Comparison of ENCODE assay signal across 21 cellular contexts in the genomic region with DNA sequence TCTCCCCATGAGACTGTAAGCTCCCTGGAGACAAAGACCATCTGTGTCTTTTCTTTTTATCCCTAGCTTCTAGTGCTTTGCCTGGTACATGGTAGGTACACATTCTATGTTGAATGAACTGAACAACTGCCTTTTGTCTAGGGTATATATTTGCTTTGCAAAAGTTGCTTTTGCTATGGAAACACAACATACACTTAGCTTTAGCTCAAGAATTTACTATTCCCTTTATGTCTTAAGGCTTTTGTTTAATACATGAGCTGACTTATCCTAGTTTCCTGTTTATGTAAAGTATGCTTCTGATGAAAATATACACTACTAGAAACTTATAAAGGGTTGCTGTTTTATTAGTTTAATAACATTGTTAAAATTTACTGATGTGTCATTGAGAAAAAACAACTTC.
DNase-seq lines count a peak whose midpoint lies in the region; ATAC-seq and TF ChIP-seq lines count a peak whose summit lies in the region.
"Had no signal": no experiment of that assay in that cellular context is flagged by ENCODE, and none has a peak within 500 bp of the region (broad histone marks: within the 10 kb centered on the region; RNA-seq: fewer than 3 reads in every experiment).

No MANE protein-coding gene starts in this region.

- no peaks in the 10 kb centered on the region for H3K27me3 Mint-ChIP-seq in brain
- H3K27me3 Mint-ChIP-seq: type B pancreatic cell had no signal

- DNase-seq in DMS53 (lab: John Stamatoyannopoulos, UW): peak; percentile 49
- DNase-seq in DMS53 treated with DMSO at 0.1 percent for 48 hours (lab: John Stamatoyannopoulos, UW; ENCODE audit: unreplicated experiment): no peak
- peak; percentile 76 for DNase-seq in NCI-H524 treated with DMSO at 0.1 percent for 48 hours (lab: John Stamatoyannopoulos, UW)
- DNase-seq in pulmonary artery endothelial cell (ENCODE audit: low read depth, low spot score): peak; percentile 15
- DNase-seq in occipital lobe (lab: John Stamatoyannopoulos, UW): no peak
- DNase-seq in epidermal melanocyte (ENCODE audit: insufficient read length, low spot score): no peak
- DNase-seq: 8988T; activated CD4-positive, alpha-beta T cell treated with anti-CD3 and anti-CD28 coated beads for 48 hours; BE2C; endodermal cell; Kasumi-1; left ventricle myocardium superior; NCI-H1092; stimulated activated CD4-positive, alpha-beta T cell treated with anti-CD3 and anti-CD28 coated beads, Interleukin-4, amount 100 ng/mL, for 4 hours; stomach had no signal

- peaks cover 38% of the 10 kb centered on the region for H3K36me3 Mint-ChIP-seq in brain
- H3K36me3 Mint-ChIP-seq: activated naive CD8-positive, alpha-beta T cell had no signal

- no peak overlapping the region for H3K4me3 Mint-ChIP-seq in brain
- H3K4me3 Mint-ChIP-seq: activated naive CD8-positive, alpha-beta T cell; endodermal cell; type B pancreatic cell had no signal

- H3K27ac Mint-ChIP-seq in brain: peak overlapping the region in 4 of 5 experiments; percentile 18 to 55 (median 38)
- H3K27ac Mint-ChIP-seq: activated naive CD8-positive, alpha-beta T cell; endodermal cell; type B pancreatic cell had no signal

- no peak for TF ChIP-seq CTCF in brain (conservative IDR thresholded peaks at IDR 0.05)

- ATAC-seq in HG03196 (IDR thresholded peaks at IDR 0.05; ENCODE audit: unreplicated experiment): no peak
- ATAC-seq: HCT116, left ventricle myocardium superior, Right ventricle myocardium inferior had no signal

- peaks cover under 1 to 11% (median 3%) of the 10 kb centered on the region in 5 experiments for H3K9me3 Mint-ChIP-seq in brain

- H3K4me1 Mint-ChIP-seq in brain: peaks cover 42% of the 10 kb centered on the region

Comparison
In these comparisons a context has a peak if more than half of its experiments do, and no peak if none do; other contexts are left out.
1. DNase-seq: peak in DMS53 (single experiment), NCI-H524 treated with DMSO at 0.1 percent for 48 hours (single experiment) and pulmonary artery endothelial cell (single experiment); none in DMS53 treated with DMSO at 0.1 percent for 48 hours (single experiment), occipital lobe (single experiment) and epidermal melanocyte (single experiment).